10 cellular contexts compared by ENCODE assay signal in the genomic region with DNA sequence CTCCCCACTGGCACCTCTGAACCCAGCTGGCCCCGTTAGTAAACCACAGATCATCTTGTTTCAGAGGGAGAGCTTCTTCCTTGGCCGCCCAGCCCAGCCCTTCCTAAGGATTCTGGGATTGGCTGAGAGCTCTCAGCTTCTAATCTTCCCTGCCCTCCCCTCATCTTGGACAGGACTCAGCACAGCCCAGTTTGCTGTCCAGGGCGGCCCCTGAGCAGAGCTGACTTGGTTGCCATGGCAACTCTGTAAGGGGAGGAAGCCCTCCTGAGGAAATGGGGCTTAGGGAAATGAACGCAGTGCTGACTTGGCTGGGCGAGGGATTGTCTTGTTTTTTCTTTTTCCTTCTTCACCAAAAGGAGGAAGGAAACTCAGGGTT. TPM values are rescaled to one million over a fixed set of nuclear protein-coding genes. Genes with fewer than 3 reads are reported as not detected.
DNase-seq lines count a peak whose midpoint lies in the region; ATAC-seq and TF ChIP-seq lines count a peak whose summit lies in the region.
"Had no signal": no experiment of that assay in that cellular context is flagged by ENCODE, and none has a peak within 500 bp of the region (broad histone marks: within the 10 kb centered on the region; RNA-seq: fewer than 3 reads in every experiment).

No MANE protein-coding gene starts in this region.

- peaks cover 24 to 25% of the 10 kb centered on the region in 2 donors for H3K4me1 Mint-ChIP-seq in natural killer cell treated with Interleukin-12 subunit alpha and Interleukin-12 subunit beta and Interleukin-15 and Interleukin-18, amount 100 ng/mL, for 72 hours (ENCODE audit: low read depth in 2 of 2)
- H3K4me1 Mint-ChIP-seq in natural killer cell (peaks cover 22 to 24% of the 10 kb centered on the region in 2 donors), brain (peaks cover 71% of the 10 kb centered on the region)

- DNase-seq in natural killer cell treated with Interleukin-12 subunit alpha and Interleukin-12 subunit beta and Interleukin-15 and Interleukin-18, amount 100 ng/mL, for 72 hours (ENCODE audit: low spot score): no peak
- no peak for DNase-seq in natural killer cell
- no peak for DNase-seq in lung (ENCODE audit: low spot score)
- DNase-seq in activated effector memory CD4-positive, alpha-beta T cell treated with anti-CD3 and anti-CD28 coated beads, Interleukin-2, amount 50 U/mL, for 16 hours: no peak
- no peak for DNase-seq in NCI-H2196 (lab: John Stamatoyannopoulos, UW; ENCODE audit: unreplicated experiment)
- DNase-seq: DMS153 had no signal

- no peaks in the 10 kb centered on the region for H3K36me3 ChIP-seq in lung (ENCODE audit: control insufficient read depth in 2 of 2, insufficient read depth in 2 of 2, low read length in 2 of 2)

- H3K4me3 ChIP-seq in lung: no peak overlapping the region

- no peaks in the 10 kb centered on the region for H3K27me3 ChIP-seq in lung (ENCODE audit: control insufficient read depth, insufficient read depth)

- no peaks in the 10 kb centered on the region for H3K36me3 Mint-ChIP-seq in natural killer cell treated with Interleukin-12 subunit alpha and Interleukin-12 subunit beta and Interleukin-15 and Interleukin-18, amount 100 ng/mL, for 72 hours
- no peaks in the 10 kb centered on the region for H3K36me3 Mint-ChIP-seq in natural killer cell
- H3K36me3 Mint-ChIP-seq in brain: no peaks in the 10 kb centered on the region

- WGBS in lung, 2 donors: 0 to 23% methylated on average over 5 of the region's 5 CpGs

- H3K27ac Mint-ChIP-seq in natural killer cell treated with Interleukin-12 subunit alpha and Interleukin-12 subunit beta and Interleukin-15 and Interleukin-18, amount 100 ng/mL, for 72 hours: peak overlapping the region; percentile 29 to 72
- H3K27ac Mint-ChIP-seq in natural killer cell: peak overlapping the region in 1 of 2 donors; percentile 45
- H3K27ac Mint-ChIP-seq in brain: peak overlapping the region; percentile 83 to 98 (median 98)

- intact Hi-C loops in natural killer cell (cut with micrococcal nuclease): no loop called here

- H3K9me3 ChIP-seq in lung (ENCODE audit: control insufficient read depth in 2 of 2, insufficient read depth in 1 of 2, low read length in 1 of 2): no peaks in the 10 kb centered on the region

- H3K4me3 Mint-ChIP-seq in natural killer cell treated with Interleukin-12 subunit alpha and Interleukin-12 subunit beta and Interleukin-15 and Interleukin-18, amount 100 ng/mL, for 72 hours: peak overlapping the region; percentile 61
- no peak overlapping the region for H3K4me3 Mint-ChIP-seq in natural killer cell
- peak overlapping the region in 4 of 5 experiments; percentile 71 to 75 (median 72) for H3K4me3 Mint-ChIP-seq in brain

- H3K27me3 Mint-ChIP-seq in natural killer cell treated with Interleukin-12 subunit alpha and Interleukin-12 subunit beta and Interleukin-15 and Interleukin-18, amount 100 ng/mL, for 72 hours: peaks cover 0 to 4% of the 10 kb centered on the region in 2 donors
- no peaks in the 10 kb centered on the region for H3K27me3 Mint-ChIP-seq in natural killer cell (ENCODE audit: low read depth in 2 of 2)
- peaks cover 10% of the 10 kb centered on the region for H3K27me3 Mint-ChIP-seq in brain

- no peak for ATAC-seq in natural killer cell treated with Interleukin-12 subunit alpha and Interleukin-12 subunit beta and Interleukin-15 and Interleukin-18, amount 100 ng/mL, for 72 hours
- ATAC-seq in natural killer cell (no peak), lung (ENCODE audit: insufficient read depth, low FRiP score) (peak; percentile 23), GM19023 (IDR thresholded peaks at IDR 0.05; ENCODE audit: unreplicated experiment) (no peak), HG03196 (IDR thresholded peaks at IDR 0.05; ENCODE audit: unreplicated experiment) (no peak)

- TF ChIP-seq CTCF in natural killer cell (IDR thresholded peaks at IDR 0.05): no peak
- no peak for TF ChIP-seq CTCF in brain (conservative IDR thresholded peaks at IDR 0.05)
- TF ChIP-seq CTCF in lung (IDR thresholded peaks at IDR 0.05; ENCODE audit: control extremely low read depth, extremely low read depth): no peak

- peak overlapping the region; percentile 1 to 24 for H3K27ac ChIP-seq in lung (ENCODE audit: low read depth in 1 of 2, low read length in 1 of 2)

- no peaks in the 10 kb centered on the region for H3K9me3 Mint-ChIP-seq in natural killer cell treated with Interleukin-12 subunit alpha and Interleukin-12 subunit beta and Interleukin-15 and Interleukin-18, amount 100 ng/mL, for 72 hours
- H3K9me3 Mint-ChIP-seq in natural killer cell (no peaks in the 10 kb centered on the region), brain (no peaks in the 10 kb centered on the region)

- peaks cover 3 to 14% of the 10 kb centered on the region in 2 donors for H3K4me1 ChIP-seq in lung (ENCODE audit: control insufficient read depth in 2 of 2, insufficient read depth in 2 of 2, low read length in 2 of 2)

RNA-seq across cellular contexts. Expression of a gene that starts 4.6 kb away (rescaled TPM):
- 1 to 10 TPM in 1 of 2 donors, under 1 TPM in 1; 0.64 to 1.5 TPM for total RNA-seq in natural killer cell treated with Interleukin-12 subunit alpha and Interleukin-12 subunit beta and Interleukin-15 and Interleukin-18, amount 100 ng/mL, for 72 hours
- total RNA-seq in natural killer cell: under 1 TPM in 1 of 3 donors, not detected in 2; 0.70 TPM
- polyA plus RNA-seq in brain (ENCODE audit: insufficient read depth, low read depth, low replicate concordance): 6.1 TPM
- 10 to 100 TPM in 1 of 2 donors, 1 to 10 TPM in 1; 9.8 to 15.9 TPM for total RNA-seq in lung
- 1 to 10 TPM; 5.9 to 8.4 TPM for polyA plus RNA-seq in lung
- total RNA-seq: kidney epithelial cell had no signal

RNA-seq across cellular contexts. Expression of a gene that starts 36.5 kb away (rescaled TPM):
- total RNA-seq in natural killer cell treated with Interleukin-12 subunit alpha and Interleukin-12 subunit beta and Interleukin-15 and Interleukin-18, amount 100 ng/mL, for 72 hours: 100 to 1,000 TPM in 1 of 2 donors, 10 to 100 TPM in 1; 79.8 to 169 TPM
- total RNA-seq in natural killer cell (100 to 1,000 TPM; 105 to 166 (median 111) TPM), lung (10 to 100 TPM; 46.6 to 50.9 TPM)
- polyA plus RNA-seq in brain (ENCODE audit: insufficient read depth, low read depth, low replicate concordance) (4.2 TPM), lung (10 to 100 TPM; 26.2 to 42.8 TPM)

RNA-seq across cellular contexts. Expression of a gene that starts 42.3 kb away (rescaled TPM):
- 100 to 1,000 TPM in 1 of 2 donors, 10 to 100 TPM in 1; 92.1 to 231 TPM for total RNA-seq in natural killer cell treated with Interleukin-12 subunit alpha and Interleukin-12 subunit beta and Interleukin-15 and Interleukin-18, amount 100 ng/mL, for 72 hours
- total RNA-seq in natural killer cell (100 to 1,000 TPM in 1 of 3 donors, 10 to 100 TPM in 2; 51.7 to 112 (median 67.2) TPM), lung (10 to 100 TPM; 36.3 to 46.3 TPM)
- polyA plus RNA-seq in brain (ENCODE audit: insufficient read depth, low read depth, low replicate concordance) (16.9 TPM), lung (10 to 100 TPM; 29.5 to 34.4 TPM)

RNA-seq across cellular contexts. Expression of a gene that starts 55.9 kb away (rescaled TPM):
- total RNA-seq in natural killer cell treated with Interleukin-12 subunit alpha and Interleukin-12 subunit beta and Interleukin-15 and Interleukin-18, amount 100 ng/mL, for 72 hours: 100 to 1,000 TPM in 1 of 2 donors, 10 to 100 TPM in 1; 42.2 to 129 TPM
- total RNA-seq in natural killer cell: 10 to 100 TPM; 39.5 to 51.2 (median 49.6) TPM
- 5.0 TPM for polyA plus RNA-seq in brain (ENCODE audit: insufficient read depth, low read depth, low replicate concordance)
- total RNA-seq in lung: 10 to 100 TPM; 32.3 to 75.0 TPM
- 10 to 100 TPM; 39.6 to 60.8 TPM for polyA plus RNA-seq in lung

Comparison
In these comparisons a context has a peak if more than half of its experiments do, and no peak if none do; other contexts are left out.
1. RNA of a gene that starts 4.6 kb away (total RNA-seq): 9.8 to 15.9 TPM in lung; 0.64 to 1.5 TPM in natural killer cell treated with Interleukin-12 subunit alpha and Interleukin-12 subunit beta and Interleukin-15 and Interleukin-18, amount 100 ng/mL, for 72 hours and 0.70 TPM in natural killer cell; every median in the first group is over 4 times any median in the second.